Comparison of ENCODE assay signal across 1 cellular context in genomic region chr14:103097994-103098957, GRCh38.
A peak's percentile ranks its signal among the peaks of the same experiment; 100 is the strongest.
TF ChIP-seq lines count a peak whose summit lies in the region.

No MANE protein-coding gene starts in this region.

TF ChIP-seq in HepG2, 621 proteins besides CTCF, POLR2A, EP300 and RAD21 (continued from another document and continues in another):
- TF ChIP-seq ZNF891 (CRISPR knock-in tag; IDR thresholded peaks at IDR 0.05) (0 out of 2 replicates have a peak, but pooled peaks have one; percentile 11), AKNA (CRISPR knock-in tag; IDR thresholded peaks at IDR 0.05; ENCODE audit: borderline replicate concordance) (no peak), SIX1 (CRISPR knock-in tag; IDR thresholded peaks at IDR 0.05; ENCODE audit: borderline replicate concordance) (no peak), MTA3 (CRISPR knock-in tag; IDR thresholded peaks at IDR 0.05) (no peak), TIGD3 (CRISPR knock-in tag; IDR thresholded peaks at IDR 0.05; ENCODE audit: borderline replicate concordance) (no peak), KDM1A (CRISPR knock-in tag; IDR thresholded peaks at IDR 0.05) (peak; percentile 52), SMARCC2 (IDR thresholded peaks at IDR 0.05) (no peak), ZNF205 (CRISPR knock-in tag; IDR thresholded peaks at IDR 0.05) (0 out of 2 replicates have a peak, but pooled peaks have one; percentile 6), ZNF691 (CRISPR knock-in tag; IDR thresholded peaks at IDR 0.05; ENCODE audit: borderline replicate concordance, low read depth) (peak; percentile 7; the same call in 1 of the 2 replicates), HOXD1 (CRISPR knock-in tag; IDR thresholded peaks at IDR 0.05) (peak; percentile 85), ZMYM3 (CRISPR knock-in tag; IDR thresholded peaks at IDR 0.05) (peak; percentile 98), SOX5 (CRISPR knock-in tag; IDR thresholded peaks at IDR 0.05; ENCODE audit: borderline replicate concordance) (no peak), DBP (CRISPR knock-in tag; IDR thresholded peaks at IDR 0.05; ENCODE audit: not compliant biosample characterization) (no peak), ZNF83 (CRISPR knock-in tag; IDR thresholded peaks at IDR 0.05; ENCODE audit: borderline replicate concordance) (0 out of 2 replicates have a peak, but pooled peaks have one; percentile 26), ZNF629 (CRISPR knock-in tag; conservative IDR thresholded peaks at IDR 0.05) (peak; percentile 98), ZBTB1 (CRISPR knock-in tag; IDR thresholded peaks at IDR 0.05; ENCODE audit: borderline replicate concordance) (no peak), E2F5 (CRISPR knock-in tag; conservative IDR thresholded peaks at IDR 0.05) (0 out of 2 replicates have a peak, but pooled peaks have one; percentile 38), RBAK (CRISPR knock-in tag; IDR thresholded peaks at IDR 0.05) (no peak), DMTF1 (CRISPR knock-in tag; IDR thresholded peaks at IDR 0.05) (no peak), FOXO4 (CRISPR knock-in tag; conservative IDR thresholded peaks at IDR 0.05) (no peak), ZKSCAN8 (CRISPR knock-in tag; IDR thresholded peaks at IDR 0.05; ENCODE audit: borderline replicate concordance) (0 out of 2 replicates have a peak, but pooled peaks have one; percentile 36), ZBTB7A (CRISPR knock-in tag; IDR thresholded peaks at IDR 0.05) (0 out of 2 replicates have a peak, but pooled peaks have one; percentile 47), PAXIP1 (CRISPR knock-in tag; conservative IDR thresholded peaks at IDR 0.05) (no peak), ARHGAP35 (CRISPR knock-in tag; IDR thresholded peaks at IDR 0.05; ENCODE audit: borderline replicate concordance) (peak; percentile 37; the same call in 1 of the 2 replicates), SALL2 (CRISPR knock-in tag; IDR thresholded peaks at IDR 0.05) (0 out of 2 replicates have a peak, but pooled peaks have one; percentile 36), CHCHD3 (CRISPR knock-in tag; IDR thresholded peaks at IDR 0.05) (0 out of 2 replicates have a peak, but pooled peaks have one; percentile 33), IKZF4 (CRISPR knock-in tag; IDR thresholded peaks at IDR 0.05; ENCODE audit: borderline replicate concordance, low read depth, not compliant biosample characterization) (peak; percentile 5), EHMT2 (IDR thresholded peaks at IDR 0.05; ENCODE audit: borderline replicate concordance, low read depth, low read length) (no peak), MTF2 (CRISPR knock-in tag; IDR thresholded peaks at IDR 0.05; ENCODE audit: borderline replicate concordance) (no peak), MEIS2 (CRISPR knock-in tag; IDR thresholded peaks at IDR 0.05) (0 out of 2 replicates have a peak, but pooled peaks have one; percentile 54), MTERF4 (CRISPR knock-in tag; IDR thresholded peaks at IDR 0.05) (no peak), ZNF619 (CRISPR knock-in tag; IDR thresholded peaks at IDR 0.05) (0 out of 2 replicates have a peak, but pooled peaks have one; percentile 57)
- TF ChIP-seq, protein P1, sequence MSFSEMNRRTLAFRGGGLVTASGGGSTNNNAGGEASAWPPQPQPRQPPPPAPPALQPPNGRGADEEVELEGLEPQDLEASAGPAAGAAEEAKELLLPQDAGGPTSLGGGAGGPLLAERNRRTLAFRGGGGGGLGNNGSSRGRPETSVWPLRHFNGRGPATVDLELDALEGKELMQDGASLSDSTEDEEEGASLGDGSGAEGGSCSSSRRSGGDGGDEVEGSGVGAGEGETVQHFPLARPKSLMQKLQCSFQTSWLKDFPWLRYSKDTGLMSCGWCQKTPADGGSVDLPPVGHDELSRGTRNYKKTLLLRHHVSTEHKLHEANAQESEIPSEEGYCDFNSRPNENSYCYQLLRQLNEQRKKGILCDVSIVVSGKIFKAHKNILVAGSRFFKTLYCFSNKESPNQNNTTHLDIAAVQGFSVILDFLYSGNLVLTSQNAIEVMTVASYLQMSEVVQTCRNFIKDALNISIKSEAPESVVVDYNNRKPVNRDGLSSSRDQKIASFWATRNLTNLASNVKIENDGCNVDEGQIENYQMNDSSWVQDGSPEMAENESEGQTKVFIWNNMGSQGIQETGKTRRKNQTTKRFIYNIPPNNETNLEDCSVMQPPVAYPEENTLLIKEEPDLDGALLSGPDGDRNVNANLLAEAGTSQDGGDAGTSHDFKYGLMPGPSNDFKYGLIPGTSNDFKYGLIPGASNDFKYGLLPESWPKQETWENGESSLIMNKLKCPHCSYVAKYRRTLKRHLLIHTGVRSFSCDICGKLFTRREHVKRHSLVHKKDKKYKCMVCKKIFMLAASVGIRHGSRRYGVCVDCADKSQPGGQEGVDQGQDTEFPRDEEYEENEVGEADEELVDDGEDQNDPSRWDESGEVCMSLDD (CRISPR knock-in tag; IDR thresholded peaks at IDR 0.05; ENCODE audit: borderline replicate concordance): peak; percentile 73; the same call in 1 of the 2 replicates
- TF ChIP-seq, protein P2, sequence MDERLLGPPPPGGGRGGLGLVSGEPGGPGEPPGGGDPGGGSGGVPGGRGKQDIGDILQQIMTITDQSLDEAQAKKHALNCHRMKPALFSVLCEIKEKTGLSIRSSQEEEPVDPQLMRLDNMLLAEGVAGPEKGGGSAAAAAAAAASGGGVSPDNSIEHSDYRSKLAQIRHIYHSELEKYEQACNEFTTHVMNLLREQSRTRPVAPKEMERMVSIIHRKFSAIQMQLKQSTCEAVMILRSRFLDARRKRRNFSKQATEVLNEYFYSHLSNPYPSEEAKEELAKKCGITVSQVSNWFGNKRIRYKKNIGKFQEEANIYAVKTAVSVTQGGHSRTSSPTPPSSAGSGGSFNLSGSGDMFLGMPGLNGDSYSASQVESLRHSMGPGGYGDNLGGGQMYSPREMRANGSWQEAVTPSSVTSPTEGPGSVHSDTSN (CRISPR knock-in tag; IDR thresholded peaks at IDR 0.05): peak; percentile 26; the same call in 1 of the 2 replicates
